In the genomic region with DNA sequence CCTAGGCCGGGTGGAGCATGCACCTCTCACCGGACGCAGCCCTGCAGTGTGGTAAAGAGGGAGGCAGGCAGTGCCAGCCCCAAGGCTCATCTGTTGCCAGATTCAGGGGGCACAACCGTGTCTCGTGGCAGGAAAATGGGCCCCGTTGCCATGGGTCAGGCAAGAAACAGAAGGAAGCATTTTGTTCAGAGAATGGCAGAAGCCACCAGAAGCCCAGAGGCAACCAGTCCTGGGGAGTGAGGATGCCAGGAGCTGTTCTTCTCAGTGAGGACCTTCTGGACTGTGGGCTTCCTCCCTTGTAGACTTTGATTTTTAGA, we compare ENCODE assay signal across 21 cellular contexts. TPM values are rescaled to one million over a fixed set of nuclear protein-coding genes. Genes with fewer than 3 reads are reported as not detected.
DNase-seq lines count a peak whose midpoint lies in the region; ATAC-seq and TF ChIP-seq lines count a peak whose summit lies in the region.
"Had no signal": no experiment of that assay in that cellular context is flagged by ENCODE, and none has a peak within 500 bp of the region (broad histone marks: within the 10 kb centered on the region; RNA-seq: fewer than 3 reads in every experiment).

No MANE protein-coding gene starts in this region.

- DNase-seq in Ammon's horn (ENCODE audit: low spot score) (peak; percentile 64), natural killer cell (no peak), lower leg skin (ENCODE audit: low spot score in 2 of 2) (no peak)
- no peak for DNase-seq in CD4-positive, alpha-beta T cell
- DNase-seq: activated CD4-positive, alpha-beta T cell treated with anti-CD3 and anti-CD28 coated beads, Interleukin-2, amount 50 U/mL, for 48 hours; activated T-cell treated with anti-CD3 and anti-CD28 coated beads for 4 hours; amniotic stem cell; CD8-positive, alpha-beta T cell; cortex of kidney; glutamatergic neuron; HFFc6; kidney glomerular epithelial cell; NCI-H2081 treated with DMSO at 0.1 percent for 48 hours; NCI-H82; RPMI8226; SK-N-SH had no signal

- WGBS in lower leg skin, 2 donors: 82 to 96% methylated on average over 6 of the region's 6 CpGs

- POLR2A ChIA-PET in CD4-positive, alpha-beta T cell (lab: Charles Lee): interaction anchor here (1.8 kb wide), 1 partner anchor 12 kb away, joined by 6 read pairs; a partner anchor contains a TSS

- H3K9me3 Mint-ChIP-seq in CD4-positive, alpha-beta T cell: no peaks in the 10 kb centered on the region
- peaks cover 15% of the 10 kb centered on the region for H3K9me3 Mint-ChIP-seq in dendritic cell treated with granulocyte-macrophage colony-stimulating factor and Interleukin-4, amounts not matched to agents 40 ng/mL and 50 ng/mL, for 4 days
- peaks cover 0 to 2% of the 10 kb centered on the region in 2 donors for H3K9me3 Mint-ChIP-seq in natural killer cell
- H3K9me3 Mint-ChIP-seq in stimulated activated memory B cell treated with anti-CD40 and anti-IgM and Interleukin-4, amounts not matched to agents 10 μg/mL and 1 μg/mL and 100 μg/mL, for 72 hours: peaks cover 3% of the 10 kb centered on the region
- H3K9me3 Mint-ChIP-seq: CD8-positive, alpha-beta T cell had no signal

- peaks cover 38% of the 10 kb centered on the region for H3K4me1 Mint-ChIP-seq in CD4-positive, alpha-beta T cell (ENCODE audit: low read depth)
- H3K4me1 Mint-ChIP-seq in dendritic cell treated with granulocyte-macrophage colony-stimulating factor and Interleukin-4, amounts not matched to agents 40 ng/mL and 50 ng/mL, for 4 days (ENCODE audit: low read depth): peaks cover 53% of the 10 kb centered on the region
- peaks cover 35 to 41% of the 10 kb centered on the region in 2 donors for H3K4me1 Mint-ChIP-seq in natural killer cell
- peaks cover 14% of the 10 kb centered on the region for H3K4me1 Mint-ChIP-seq in stimulated activated memory B cell treated with anti-CD40 and anti-IgM and Interleukin-4, amounts not matched to agents 10 μg/mL and 1 μg/mL and 100 μg/mL, for 72 hours

- TF ChIP-seq POLR2A in lower leg skin (IDR thresholded peaks at IDR 0.05): no peak

- TF ChIP-seq CTCF in CD4-positive, alpha-beta T cell (IDR thresholded peaks at IDR 0.05): no peak
- TF ChIP-seq CTCF in natural killer cell (IDR thresholded peaks at IDR 0.05) (no peak), lower leg skin (IDR thresholded peaks at IDR 0.05) (no peak)

- H3K27ac ChIP-seq in CD4-positive, alpha-beta T cell (ENCODE audit: low read depth, low read length): peak overlapping the region; percentile 1
- H3K27ac ChIP-seq: VCaP had no signal

- no peak overlapping the region for H3K4me3 ChIP-seq in lower leg skin (ENCODE audit: low read depth, poor library complexity, severe bottlenecking)
- H3K4me3 ChIP-seq: K562 had no signal

- H3K4me3 Mint-ChIP-seq in CD4-positive, alpha-beta T cell: no peak overlapping the region
- peak overlapping the region; percentile 25 for H3K4me3 Mint-ChIP-seq in dendritic cell treated with granulocyte-macrophage colony-stimulating factor and Interleukin-4, amounts not matched to agents 40 ng/mL and 50 ng/mL, for 4 days
- H3K4me3 Mint-ChIP-seq in natural killer cell: no peak overlapping the region
- no peak overlapping the region for H3K4me3 Mint-ChIP-seq in stimulated activated memory B cell treated with anti-CD40 and anti-IgM and Interleukin-4, amounts not matched to agents 10 μg/mL and 1 μg/mL and 100 μg/mL, for 72 hours
- H3K4me3 Mint-ChIP-seq: CD8-positive, alpha-beta T cell; HFFc6 had no signal

- ATAC-seq in CD4-positive, alpha-beta T cell (ENCODE audit: poor library complexity): no peak
- ATAC-seq in natural killer cell (no peak), HG03571 (IDR thresholded peaks at IDR 0.05; ENCODE audit: unreplicated experiment) (no peak)
- ATAC-seq in stimulated activated memory B cell treated with anti-CD40 and anti-IgM and Interleukin-4, amounts not matched to agents 10 μg/mL and 1 μg/mL and 100 μg/mL, for 72 hours: no peak
- ATAC-seq: CD8-positive, alpha-beta T cell; K562 had no signal

- H3K36me3 Mint-ChIP-seq in CD4-positive, alpha-beta T cell (ENCODE audit: low read depth): peaks cover 70% of the 10 kb centered on the region
- peaks cover 49% of the 10 kb centered on the region for H3K36me3 Mint-ChIP-seq in dendritic cell treated with granulocyte-macrophage colony-stimulating factor and Interleukin-4, amounts not matched to agents 40 ng/mL and 50 ng/mL, for 4 days (ENCODE audit: low read depth)
- H3K36me3 Mint-ChIP-seq in natural killer cell: peaks cover 13% of the 10 kb centered on the region
- peaks cover 63% of the 10 kb centered on the region for H3K36me3 Mint-ChIP-seq in stimulated activated memory B cell treated with anti-CD40 and anti-IgM and Interleukin-4, amounts not matched to agents 10 μg/mL and 1 μg/mL and 100 μg/mL, for 72 hours

- intact Hi-C loops in CD4-positive, alpha-beta T cell (cut with DNase I, micrococcal nuclease): loop anchor here in 1 of 2 experiments (5.0 kb wide), 1 partner anchor 87 kb away; a partner anchor contains a TSS
- intact Hi-C loops in dendritic cell treated with granulocyte-macrophage colony-stimulating factor and Interleukin-4, amounts not matched to agents 40 ng/mL and 50 ng/mL, for 4 days (cut with micrococcal nuclease): no loop called here
- intact Hi-C loops in natural killer cell (cut with micrococcal nuclease) (no loop called here), lower leg skin (cut with DNase I; ENCODE audit: low total_unique reads) (loop anchor here (10.0 kb wide), 1 partner anchor 200 kb away; no protein-coding TSS in a partner anchor)

- no peaks in the 10 kb centered on the region for H3K27me3 ChIP-seq in CD4-positive, alpha-beta T cell (ENCODE audit: control insufficient read depth, insufficient read depth, low read length)

- H3K27me3 Mint-ChIP-seq in CD4-positive, alpha-beta T cell: no peaks in the 10 kb centered on the region
- no peaks in the 10 kb centered on the region for H3K27me3 Mint-ChIP-seq in dendritic cell treated with granulocyte-macrophage colony-stimulating factor and Interleukin-4, amounts not matched to agents 40 ng/mL and 50 ng/mL, for 4 days
- H3K27me3 Mint-ChIP-seq in natural killer cell (ENCODE audit: low read depth in 2 of 2): no peaks in the 10 kb centered on the region
- H3K27me3 Mint-ChIP-seq in stimulated activated memory B cell treated with anti-CD40 and anti-IgM and Interleukin-4, amounts not matched to agents 10 μg/mL and 1 μg/mL and 100 μg/mL, for 72 hours: no peaks in the 10 kb centered on the region

- peak overlapping the region; percentile 75 for H3K27ac Mint-ChIP-seq in CD4-positive, alpha-beta T cell
- H3K27ac Mint-ChIP-seq in dendritic cell treated with granulocyte-macrophage colony-stimulating factor and Interleukin-4, amounts not matched to agents 40 ng/mL and 50 ng/mL, for 4 days: peak overlapping the region; percentile 80
- H3K27ac Mint-ChIP-seq in natural killer cell: peak overlapping the region; percentile 57 to 83
- no peak overlapping the region for H3K27ac Mint-ChIP-seq in stimulated activated memory B cell treated with anti-CD40 and anti-IgM and Interleukin-4, amounts not matched to agents 10 μg/mL and 1 μg/mL and 100 μg/mL, for 72 hours
- H3K27ac Mint-ChIP-seq: CD8-positive, alpha-beta T cell; HFFc6 had no signal

- CTCF ChIA-PET in CD4-positive, alpha-beta T cell (lab: Charles Lee): no interaction called here

- no peaks in the 10 kb centered on the region for H3K9me3 ChIP-seq in CD4-positive, alpha-beta T cell (ENCODE audit: control insufficient read depth, low read length)
- H3K9me3 ChIP-seq: SK-N-SH had no signal

RNA-seq across cellular contexts. Expression of a gene that starts 12.5 kb away (rescaled TPM):
- 10 to 100 TPM; 31.1 to 33.1 TPM for total RNA-seq in CD4-positive, alpha-beta T cell
- total RNA-seq in natural killer cell: 10 to 100 TPM; 48.0 to 59.4 (median 56.4) TPM
- total RNA-seq in lower leg skin: 10 to 100 TPM; 18.2 to 57.4 (median 25.7) TPM

RNA-seq across cellular contexts. Expression of a gene that starts 44.8 kb away (rescaled TPM):
- total RNA-seq in CD4-positive, alpha-beta T cell: 10 to 100 TPM; 61.5 to 63.2 TPM
- total RNA-seq in natural killer cell: 10 to 100 TPM; 63.5 to 89.2 (median 64.0) TPM
- total RNA-seq in lower leg skin: 100 to 1,000 TPM in 1 of 4 donors, 10 to 100 TPM in 3; 79.6 to 124 (median 89.4) TPM
